In genomic region chr9:88697764-88698436, GRCh38 we compare ENCODE assay signal across 30 cellular contexts.
DNase-seq lines count a peak whose midpoint lies in the region; ATAC-seq and TF ChIP-seq lines count a peak whose summit lies in the region.
"Had no signal": no experiment of that assay in that cellular context is flagged by ENCODE, and none has a peak within 500 bp of the region (broad histone marks: within the 10 kb centered on the region; RNA-seq: fewer than 3 reads in every experiment).

No MANE protein-coding gene starts in this region.

- H3K4me1 ChIP-seq in IMR-90 (ENCODE audit: control insufficient read depth, insufficient read depth, low read length) (peaks cover 3% of the 10 kb centered on the region; the same call in 1 of the 2 replicates), thyroid gland (peaks cover 19 to 22% of the 10 kb centered on the region in 2 donors)
- H3K4me1 ChIP-seq: Caco-2, heart right ventricle, neural progenitor cell had no signal

- H3K14ac ChIP-seq in IMR-90 (replicated peaks; ENCODE audit: low read depth, low read length) = no peak overlapping the region

- no peak overlapping the region for H4K91ac ChIP-seq in IMR-90 (ENCODE audit: insufficient read depth, low read depth, low read length)

- H3K27me3 ChIP-seq in IMR-90 (ENCODE audit: control insufficient read depth, insufficient read depth, low read length) (no peaks in the 10 kb centered on the region), thyroid gland (no peaks in the 10 kb centered on the region)
- H3K27me3 ChIP-seq: neural progenitor cell had no signal

- H3K9me3 ChIP-seq in IMR-90 (ENCODE audit: control insufficient read depth, insufficient read depth, low read length) (peaks cover 4% of the 10 kb centered on the region; the same call in 1 of the 2 replicates), thyroid gland (no peaks in the 10 kb centered on the region)
- H3K9me3 ChIP-seq: Caco-2 had no signal

- 100% methylated on average over 1 of the region's 8 CpGs; no CpG with 5 or more reads in 1 of the 2 experiments for WGBS in IMR-90 (ENCODE audit: extremely low coverage in 2 of 2, insufficient read length in 1 of 2), 2 experiments
- WGBS in thyroid gland, 2 donors = 71 to 87% methylated on average over 8 of the region's 8 CpGs

- H2AK5ac ChIP-seq in IMR-90 (ENCODE audit: low read depth, low read length) = no peak overlapping the region

- BruUV-seq in IMR-90 (replicated peaks; lab: Mats Ljungman, UMichigan) = no TSS peak

- no peaks in the 10 kb centered on the region for H3K4me1 Mint-ChIP-seq in stimulated activated naive B cell treated with anti-CD40 and anti-IgM and Interleukin-4, amounts not matched to agents 10 μg/mL and 1 μg/mL and 100 μg/mL, for 72 hours
- H3K4me1 Mint-ChIP-seq: activated naive CD8-positive, alpha-beta T cell treated with anti-CD3 and anti-CD28 coated beads, Interleukin-2, amount 50 U/mL, for 24 hours; stimulated activated effector memory CD8-positive, alpha-beta T cell treated with anti-CD3 and anti-CD28 coated beads, Interleukin-12 subunit alpha, Interleukin-12 subunit beta, amount 100 ng/mL, for 72 hours had no signal

- H3K27ac Mint-ChIP-seq in stimulated activated naive B cell treated with anti-CD40 and anti-IgM and Interleukin-4, amounts not matched to agents 10 μg/mL and 1 μg/mL and 100 μg/mL, for 72 hours = no peak overlapping the region
- H3K27ac Mint-ChIP-seq: activated naive CD8-positive, alpha-beta T cell treated with anti-CD3 and anti-CD28 coated beads, Interleukin-2, amount 50 U/mL, for 24 hours; activated T-cell treated with anti-CD3 and anti-CD28 coated beads, Interleukin-2, amount 50 U/mL, for 24 hours; neural progenitor cell; stimulated activated effector memory CD8-positive, alpha-beta T cell treated with anti-CD3 and anti-CD28 coated beads, Interleukin-12 subunit alpha, Interleukin-12 subunit beta, amount 100 ng/mL, for 72 hours had no signal

- no peak overlapping the region for H2BK15ac ChIP-seq in IMR-90 (ENCODE audit: low read depth, low read length)

- H3K4me3 ChIP-seq in IMR-90 (ENCODE audit: insufficient read depth, low read depth, low read length) = no peak overlapping the region
- H3K4me3 ChIP-seq in thyroid gland (replicated peaks in 1 of 3) = no peak overlapping the region
- H3K4me3 ChIP-seq: heart right ventricle, lung, neural progenitor cell had no signal

- H4K8ac ChIP-seq in IMR-90 (ENCODE audit: low read depth in 2 of 2, low read length in 2 of 2) = no peak overlapping the region

- H2BK20ac ChIP-seq in IMR-90 (ENCODE audit: low read depth, low read length) = no peak overlapping the region

- TF ChIP-seq POLR2A in IMR-90 (IDR thresholded peaks at IDR 0.05; ENCODE audit: low read depth, low read length) (no peak), thyroid gland (IDR thresholded peaks at IDR 0.05) (no peak)

- H3K4me3 Mint-ChIP-seq in stimulated activated naive B cell treated with anti-CD40 and anti-IgM and Interleukin-4, amounts not matched to agents 10 μg/mL and 1 μg/mL and 100 μg/mL, for 72 hours = no peak overlapping the region
- H3K4me3 Mint-ChIP-seq: activated naive CD8-positive, alpha-beta T cell treated with anti-CD3 and anti-CD28 coated beads, Interleukin-2, amount 50 U/mL, for 24 hours; activated T-cell treated with anti-CD3 and anti-CD28 coated beads, Interleukin-2, amount 50 U/mL, for 24 hours; neural progenitor cell; stimulated activated effector memory CD8-positive, alpha-beta T cell treated with anti-CD3 and anti-CD28 coated beads, Interleukin-12 subunit alpha, Interleukin-12 subunit beta, amount 100 ng/mL, for 72 hours had no signal

- H3K56ac ChIP-seq in IMR-90 (ENCODE audit: extremely low read depth, insufficient read depth, low read length) = no peak overlapping the region

- H4K5ac ChIP-seq in IMR-90 (ENCODE audit: low read depth, low read length) = no peak overlapping the region

- no peak overlapping the region for H3K4ac ChIP-seq in IMR-90 (ENCODE audit: low read depth, low read length)

- intact Hi-C loops in IMR-90 (cut with micrococcal nuclease) (no loop called here), thyroid gland (cut with DNase I) (no loop called here)

- in situ Hi-C loops in IMR-90 (cut with MboI; ENCODE audit: low sequenced_read_pairs) = no loop called here

- H2AK9ac ChIP-seq in IMR-90 (replicated peaks; ENCODE audit: low read depth, low read length, poor library complexity) = no peak overlapping the region

- H3K27ac ChIP-seq in IMR-90 (ENCODE audit: insufficient read depth, low read length) = no peak overlapping the region
- peak overlapping the region; percentile 52 for H3K27ac ChIP-seq in VCaP
- H3K27ac ChIP-seq in thyroid gland = peak overlapping the region; percentile 50 to 83 (median 50)
- H3K27ac ChIP-seq: heart right ventricle, neural progenitor cell had no signal

- H3K36me3 Mint-ChIP-seq in stimulated activated naive B cell treated with anti-CD40 and anti-IgM and Interleukin-4, amounts not matched to agents 10 μg/mL and 1 μg/mL and 100 μg/mL, for 72 hours = no peaks in the 10 kb centered on the region
- H3K36me3 Mint-ChIP-seq: neural progenitor cell; stimulated activated effector memory CD8-positive, alpha-beta T cell treated with anti-CD3 and anti-CD28 coated beads, Interleukin-12 subunit alpha, Interleukin-12 subunit beta, amount 100 ng/mL, for 72 hours had no signal

- H3K36me3 ChIP-seq in IMR-90 (ENCODE audit: control insufficient read depth, insufficient read depth, low read length) = no peaks in the 10 kb centered on the region
- H3K36me3 ChIP-seq in thyroid gland = no peaks in the 10 kb centered on the region
- H3K36me3 ChIP-seq: heart right ventricle, neural progenitor cell had no signal

- no peak overlapping the region for H3K4me2 ChIP-seq in IMR-90 (ENCODE audit: low read depth, low read length)
- H3K4me2 ChIP-seq: neural progenitor cell had no signal

- no peaks in the 10 kb centered on the region for H4K20me1 ChIP-seq in IMR-90 (ENCODE audit: insufficient read depth, low read length)

- peaks cover 0 to 5% of the 10 kb centered on the region in 2 donors for H3K9me3 Mint-ChIP-seq in stimulated activated naive B cell treated with anti-CD40 and anti-IgM and Interleukin-4, amounts not matched to agents 10 μg/mL and 1 μg/mL and 100 μg/mL, for 72 hours
- H3K9me3 Mint-ChIP-seq: stimulated activated effector memory CD8-positive, alpha-beta T cell treated with anti-CD3 and anti-CD28 coated beads, Interleukin-12 subunit alpha, Interleukin-12 subunit beta, amount 100 ng/mL, for 72 hours had no signal

- no peak overlapping the region for H3K9ac ChIP-seq in IMR-90 (ENCODE audit: low read depth, low read length)
- H3K9ac ChIP-seq: neural progenitor cell had no signal

- H2AFZ ChIP-seq in IMR-90 (replicated peaks; ENCODE audit: low read length, poor library complexity) = no peak overlapping the region
- H2AFZ ChIP-seq: neural progenitor cell had no signal

- no peak overlapping the region for H2BK120ac ChIP-seq in IMR-90 (ENCODE audit: low read depth, low read length)

- no peaks in the 10 kb centered on the region for H3K79me1 ChIP-seq in IMR-90 (ENCODE audit: low read depth in 1 of 2, low read length in 2 of 2)

- POLR2A ChIA-PET in IMR-90 (lab: Charles Lee; ENCODE audit: unreplicated experiment) = no interaction called here

- no peaks in the 10 kb centered on the region for H3K9me1 ChIP-seq in IMR-90 (ENCODE audit: insufficient read depth, low read length)

- no peak overlapping the region for H3K18ac ChIP-seq in IMR-90 (ENCODE audit: low read depth, low read length)

- H3K27me3 Mint-ChIP-seq in stimulated activated naive B cell treated with anti-CD40 and anti-IgM and Interleukin-4, amounts not matched to agents 10 μg/mL and 1 μg/mL and 100 μg/mL, for 72 hours = peaks cover 29 to 33% of the 10 kb centered on the region in 2 donors

- CTCF ChIA-PET in IMR-90 (lab: Yijun Ruan, JAX) = no interaction called here

- no peak overlapping the region for H3K23ac ChIP-seq in IMR-90 (ENCODE audit: low read depth, low read length)

- no peak overlapping the region for H2BK5ac ChIP-seq in IMR-90 (ENCODE audit: low read depth, low read length, poor library complexity, severe bottlenecking)

- dilution Hi-C loops in IMR-90 (cut with HindIII; ENCODE audit: low sequenced_read_pairs, unreplicated experiment) = no loop called here

- ATAC-seq in IMR-90 (ENCODE audit: low read depth) = peak; percentile 73
- no peak for ATAC-seq in stimulated activated naive B cell treated with anti-CD40 and anti-IgM and Interleukin-4, amounts not matched to agents 10 μg/mL and 1 μg/mL and 100 μg/mL, for 72 hours (replicated peaks)
- ATAC-seq: activated naive CD8-positive, alpha-beta T cell treated with anti-CD3 and anti-CD28 coated beads, Interleukin-2, amount 50 U/mL, for 24 hours; HCT116; heart right ventricle; right cardiac atrium; SK-N-SH treated with all-trans-retinoic acid at 6 μM for 48 hours; stimulated activated effector memory CD8-positive, alpha-beta T cell treated with anti-CD3 and anti-CD28 coated beads, Interleukin-12 subunit alpha, Interleukin-12 subunit beta, amount 100 ng/mL, for 72 hours had no signal

- TF ChIP-seq RAD21 in IMR-90 (IDR thresholded peaks at IDR 0.05; ENCODE audit: low read length) = no peak

- peak; percentile 39 for DNase-seq in IMR-90
- peak; percentile 49 for DNase-seq in inferior parietal cortex (ENCODE audit: extremely low spot score)
- no peak for DNase-seq in thyroid gland
- DNase-seq in dedifferentiated amniotic fluid mesenchymal stem cell (ENCODE audit: extremely low spot score) = no peak
- no peak for DNase-seq in activated CD4-positive, alpha-beta T cell treated with anti-CD3 and anti-CD28 coated beads, Interleukin-2, amount 50 U/mL, for 4 hours
- no peak for DNase-seq in NCI-H1105 (lab: John Stamatoyannopoulos, UW)
- no peak for DNase-seq in stimulated activated naive B cell treated with anti-CD40 and anti-IgM and Interleukin-4, amounts not matched to agents 10 μg/mL and 1 μg/mL and 100 μg/mL, for 72 hours
- DNase-seq: activated CD4-positive, alpha-beta T cell treated with anti-CD3 and anti-CD28 coated beads for 4 hours; activated naive CD8-positive, alpha-beta T cell treated with anti-CD3 and anti-CD28 coated beads, Interleukin-2, amount 50 U/mL, for 24 hours; activated T-cell treated with anti-CD3 and anti-CD28 coated beads, Interleukin-2, amount 50 U/mL, for 24 hours; C1 segment of cervical spinal cord; Caco-2; DND-41; effector CD8-positive, alpha-beta T cell; foreskin melanocyte; heart right ventricle; Karpas-422; NCI-H1048; NCI-H187 treated with DMSO at 0.1 percent for 48 hours; NCI-H526; right cardiac atrium; stimulated activated CD4-positive, alpha-beta T cell treated with anti-CD3 and anti-CD28 coated beads, Interleukin-12 subunit alpha, Interleukin-12 subunit beta, amount 100 ng/mL, for 4 hours; stimulated activated CD4-positive, alpha-beta T cell treated with anti-CD3 and anti-CD28 coated beads, Interleukin-4, amount 100 ng/mL, for 24 hours; substantia nigra had no signal

- TF ChIP-seq CTCF in IMR-90 (conservative IDR thresholded peaks at IDR 0.05; ENCODE audit: low read depth, low read length) (no peak), VCaP (conservative IDR thresholded peaks at IDR 0.05) (no peak), thyroid gland (IDR thresholded peaks at IDR 0.05) (no peak)

TF ChIP-seq in IMR-90, 13 proteins besides CTCF, POLR2A, EP300 and RAD21 (continues in another document):
- peak; percentile 47; the same call in 1 of the 2 replicates for TF ChIP-seq MAFK (IDR thresholded peaks at IDR 0.05; ENCODE audit: low read depth, low read length)

Comparison
In these comparisons a context has a peak if more than half of its experiments do, and no peak if none do; other contexts are left out.
1. DNase-seq: peak in IMR-90 (single experiment) and inferior parietal cortex (single experiment); none in thyroid gland (0 of 2), dedifferentiated amniotic fluid mesenchymal stem cell (single experiment), activated CD4-positive, alpha-beta T cell treated with anti-CD3 and anti-CD28 coated beads, Interleukin-2, amount 50 U/mL, for 4 hours (0 of 2), NCI-H1105 (single experiment) and stimulated activated naive B cell treated with anti-CD40 and anti-IgM and Interleukin-4, amounts not matched to agents 10 μg/mL and 1 μg/mL and 100 μg/mL, for 72 hours (single experiment).